Comparison of ENCODE assay signal across 14 cellular contexts in the genomic region with DNA sequence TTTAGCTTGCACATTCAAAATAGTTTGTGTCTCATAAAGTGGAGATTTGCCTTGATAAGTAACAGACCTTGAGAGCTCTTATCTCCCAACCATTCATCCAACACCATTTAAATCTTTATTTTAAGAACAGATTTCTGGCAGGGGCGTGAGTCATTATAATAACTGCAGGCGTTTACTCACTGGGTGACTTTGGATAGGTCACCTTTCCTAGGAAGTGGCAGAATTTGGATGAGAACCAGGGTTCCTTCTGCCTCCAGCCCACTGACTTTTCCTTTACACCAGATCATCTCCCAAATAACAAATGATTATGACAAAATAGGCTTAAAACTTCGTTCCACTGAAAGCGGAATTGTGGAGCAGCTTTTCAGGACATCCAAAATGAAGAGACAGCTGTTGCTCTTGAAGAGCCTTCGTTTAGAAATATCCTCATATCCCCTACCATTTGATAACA. TPM values are rescaled to one million over a fixed set of nuclear protein-coding genes. Genes with fewer than 3 reads are reported as not detected.
DNase-seq lines count a peak whose midpoint lies in the region; ATAC-seq and TF ChIP-seq lines count a peak whose summit lies in the region.
"Had no signal": no experiment of that assay in that cellular context is flagged by ENCODE, and none has a peak within 500 bp of the region (broad histone marks: within the 10 kb centered on the region; RNA-seq: fewer than 3 reads in every experiment).

No MANE protein-coding gene starts in this region.

- no peaks in the 10 kb centered on the region for H3K27me3 ChIP-seq in hepatocyte
- no peaks in the 10 kb centered on the region for H3K27me3 ChIP-seq in thyroid gland
- H3K27me3 ChIP-seq: MG63 had no signal

- peak overlapping the region; percentile 68 for H3K4me2 ChIP-seq in hepatocyte

- H3K9me3 ChIP-seq in HEK293 (ENCODE audit: control insufficient read depth, insufficient read depth, low read depth, low read length): no peaks in the 10 kb centered on the region
- H3K9me3 ChIP-seq in hepatocyte (ENCODE audit: low read depth): no peaks in the 10 kb centered on the region
- H3K9me3 ChIP-seq in thyroid gland: no peaks in the 10 kb centered on the region
- H3K9me3 ChIP-seq: MG63 had no signal

- peaks cover 0 to 14% of the 10 kb centered on the region in 2 experiments; a peak in 1 of 3 replicates for H3K36me3 ChIP-seq in HEK293 (ENCODE audit: control insufficient read depth in 2 of 2, insufficient read depth in 1 of 2, low read length in 2 of 2)
- H3K36me3 ChIP-seq in hepatocyte (replicated peaks; ENCODE audit: insufficient read depth, low read depth): no peaks in the 10 kb centered on the region
- H3K36me3 ChIP-seq in thyroid gland: no peaks in the 10 kb centered on the region
- H3K36me3 ChIP-seq: MG63, WERI-Rb-1 had no signal

- no peak overlapping the region for H2AFZ ChIP-seq in hepatocyte

- intact Hi-C loops in thyroid gland (cut with DNase I): no loop called here

- no peaks in the 10 kb centered on the region for H3K9me2 ChIP-seq in hepatocyte (replicated peaks; ENCODE audit: insufficient read depth)

- POLR2A ChIA-PET in HEK293 (lab: Yijun Ruan, JAX): no interaction called here

- no peak for TF ChIP-seq POLR2A in thyroid gland (IDR thresholded peaks at IDR 0.05)

- peak overlapping the region; percentile 88 for H3K27ac ChIP-seq in HEK293 (ENCODE audit: extremely low read depth, low read depth, low read length)
- peak overlapping the region; percentile 84 for H3K27ac ChIP-seq in hepatocyte
- peak overlapping the region; percentile 2 to 47 (median 36) for H3K27ac ChIP-seq in thyroid gland
- H3K27ac ChIP-seq: WERI-Rb-1 had no signal

- H4K20me1 ChIP-seq in hepatocyte (ENCODE audit: insufficient read depth, poor library complexity, severe bottlenecking): peaks cover 5% of the 10 kb centered on the region

- H3K4me1 ChIP-seq in HEK293 (ENCODE audit: control insufficient read depth, insufficient read depth, low read length) (peaks cover 47% of the 10 kb centered on the region), hepatocyte (ENCODE audit: insufficient read depth) (peaks cover 40% of the 10 kb centered on the region), thyroid gland (peaks cover 12 to 31% of the 10 kb centered on the region in 2 donors)

- in situ Hi-C loops in astrocyte of the spinal cord (cut with HindIII; ENCODE audit: low sequenced_read_pairs): no loop called here

- DNase-seq in astrocyte of the spinal cord (ENCODE audit: low read depth, low spot score): peak; percentile 58
- no peak for DNase-seq in hepatocyte (ENCODE audit: low spot score)
- DNase-seq in thyroid gland: peak; percentile 14 to 18
- DNase-seq: activated T-cell treated with anti-CD3 and anti-CD28 coated beads for 4 hours; MG63; NCI-H446 treated with DMSO at 0.1 percent for 48 hours; SHP77 treated with DMSO at 0.1 percent for 48 hours; stimulated activated CD8-positive, alpha-beta memory T cell treated with anti-CD3 and anti-CD28 coated beads, Interleukin-4, amount 100 ng/mL, for 48 hours; WERI-Rb-1 had no signal

- no peak for ATAC-seq in GM21390 (IDR thresholded peaks at IDR 0.05; ENCODE audit: unreplicated experiment)
- ATAC-seq in HG03175 (IDR thresholded peaks at IDR 0.05; ENCODE audit: unreplicated experiment): no peak
- ATAC-seq in GM19023 (IDR thresholded peaks at IDR 0.05; ENCODE audit: unreplicated experiment): no peak
- ATAC-seq: esophagus mucosa had no signal

- peaks cover 37% of the 10 kb centered on the region for H3K79me2 ChIP-seq in hepatocyte

- CTCF ChIA-PET in HEK293 (lab: Yijun Ruan, JAX): interaction anchor here (0.7 to 5.5 kb wide), 3 partner anchors 63 to 89 kb away, joined by 3 to 27 read pairs (median 3); no protein-coding TSS in a partner anchor

- 37% methylated on average over 5 of the region's 5 CpGs for WGBS in hepatocyte (ENCODE audit: low lambda C conversion rate, missing lambda C conversion rate)
- 52 to 55% methylated on average over 5 of the region's 5 CpGs for whole genome bisulfite sequencing in thyroid gland, 2 donors

- TF ChIP-seq CTCF in HEK293 (tag by site-specific recombination; IDR thresholded peaks at IDR 0.05) (no peak), astrocyte of the spinal cord (IDR thresholded peaks at IDR 0.05; ENCODE audit: low read depth, low read length) (no peak), hepatocyte (IDR thresholded peaks at IDR 0.05; ENCODE audit: poor library complexity) (no peak), thyroid gland (IDR thresholded peaks at IDR 0.05) (no peak)

- H3K4me3 ChIP-seq in HEK293 (ENCODE audit: low read depth, low read length) (no peak overlapping the region), astrocyte of the spinal cord (ENCODE audit: low read depth, low read length) (no peak overlapping the region), hepatocyte (no peak overlapping the region), thyroid gland (replicated peaks in 1 of 3) (no peak overlapping the region)
- H3K4me3 ChIP-seq: MG63 had no signal

TF ChIP-seq in HEK293, 187 proteins besides CTCF, POLR2A, EP300 and RAD21 (continues in another document):
- TF ChIP-seq, protein P1, sequence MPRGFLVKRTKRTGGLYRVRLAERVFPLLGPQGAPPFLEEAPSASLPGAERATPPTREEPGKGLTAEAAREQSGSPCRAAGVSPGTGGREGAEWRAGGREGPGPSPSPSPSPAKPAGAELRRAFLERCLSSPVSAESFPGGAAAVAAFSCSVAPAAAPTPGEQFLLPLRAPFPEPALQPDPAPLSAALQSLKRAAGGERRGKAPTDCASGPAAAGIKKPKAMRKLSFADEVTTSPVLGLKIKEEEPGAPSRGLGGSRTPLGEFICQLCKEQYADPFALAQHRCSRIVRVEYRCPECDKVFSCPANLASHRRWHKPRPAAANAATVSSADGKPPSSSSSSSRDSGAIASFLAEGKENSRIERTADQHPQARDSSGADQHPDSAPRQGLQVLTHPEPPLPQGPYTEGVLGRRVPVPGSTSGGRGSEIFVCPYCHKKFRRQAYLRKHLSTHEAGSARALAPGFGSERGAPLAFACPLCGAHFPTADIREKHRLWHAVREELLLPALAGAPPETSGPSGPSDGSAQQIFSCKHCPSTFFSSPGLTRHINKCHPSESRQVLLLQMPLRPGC (tag by site-specific recombination; IDR thresholded peaks at IDR 0.05): 0 out of 2 replicates have a peak, but pooled peaks have one; percentile 25
- no peak for TF ChIP-seq ZNF510 (tag by site-specific recombination; IDR thresholded peaks at IDR 0.05; ENCODE audit: insufficient replicate concordance)
- peak; percentile 88 for TF ChIP-seq ZXDB (tag by site-specific recombination; IDR thresholded peaks at IDR 0.05)
- peak; percentile 98 for TF ChIP-seq GFI1B (tag by site-specific recombination; IDR thresholded peaks at IDR 0.05)
- TF ChIP-seq ZNF366 (tag by site-specific recombination; conservative IDR thresholded peaks at IDR 0.05): peak; percentile 31; the same call in 1 of the 2 replicates
- TF ChIP-seq GLI2 (tag by site-specific recombination; IDR thresholded peaks at IDR 0.05; ENCODE audit: borderline replicate concordance, low read depth): peak; percentile 46; the same call in 1 of the 2 replicates
- TF ChIP-seq ZNF544 (tag by site-specific recombination; IDR thresholded peaks at IDR 0.05): no peak
- no peak for TF ChIP-seq ZNF670 (tag by site-specific recombination; IDR thresholded peaks at IDR 0.05; ENCODE audit: low read depth)
- peak; percentile 65 for TF ChIP-seq ZNF629 (tag by site-specific recombination; IDR thresholded peaks at IDR 0.05)
- TF ChIP-seq, protein P2, sequence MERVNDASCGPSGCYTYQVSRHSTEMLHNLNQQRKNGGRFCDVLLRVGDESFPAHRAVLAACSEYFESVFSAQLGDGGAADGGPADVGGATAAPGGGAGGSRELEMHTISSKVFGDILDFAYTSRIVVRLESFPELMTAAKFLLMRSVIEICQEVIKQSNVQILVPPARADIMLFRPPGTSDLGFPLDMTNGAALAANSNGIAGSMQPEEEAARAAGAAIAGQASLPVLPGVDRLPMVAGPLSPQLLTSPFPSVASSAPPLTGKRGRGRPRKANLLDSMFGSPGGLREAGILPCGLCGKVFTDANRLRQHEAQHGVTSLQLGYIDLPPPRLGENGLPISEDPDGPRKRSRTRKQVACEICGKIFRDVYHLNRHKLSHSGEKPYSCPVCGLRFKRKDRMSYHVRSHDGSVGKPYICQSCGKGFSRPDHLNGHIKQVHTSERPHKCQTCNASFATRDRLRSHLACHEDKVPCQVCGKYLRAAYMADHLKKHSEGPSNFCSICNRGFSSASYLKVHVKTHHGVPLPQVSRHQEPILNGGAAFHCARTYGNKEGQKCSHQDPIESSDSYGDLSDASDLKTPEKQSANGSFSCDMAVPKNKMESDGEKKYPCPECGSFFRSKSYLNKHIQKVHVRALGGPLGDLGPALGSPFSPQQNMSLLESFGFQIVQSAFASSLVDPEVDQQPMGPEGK (tag by site-specific recombination; IDR thresholded peaks at IDR 0.05): no peak
- TF ChIP-seq ZNF600 (tag by site-specific recombination; IDR thresholded peaks at IDR 0.05): 0 out of 2 replicates have a peak, but pooled peaks have one; percentile 23
- TF ChIP-seq, protein P3, sequence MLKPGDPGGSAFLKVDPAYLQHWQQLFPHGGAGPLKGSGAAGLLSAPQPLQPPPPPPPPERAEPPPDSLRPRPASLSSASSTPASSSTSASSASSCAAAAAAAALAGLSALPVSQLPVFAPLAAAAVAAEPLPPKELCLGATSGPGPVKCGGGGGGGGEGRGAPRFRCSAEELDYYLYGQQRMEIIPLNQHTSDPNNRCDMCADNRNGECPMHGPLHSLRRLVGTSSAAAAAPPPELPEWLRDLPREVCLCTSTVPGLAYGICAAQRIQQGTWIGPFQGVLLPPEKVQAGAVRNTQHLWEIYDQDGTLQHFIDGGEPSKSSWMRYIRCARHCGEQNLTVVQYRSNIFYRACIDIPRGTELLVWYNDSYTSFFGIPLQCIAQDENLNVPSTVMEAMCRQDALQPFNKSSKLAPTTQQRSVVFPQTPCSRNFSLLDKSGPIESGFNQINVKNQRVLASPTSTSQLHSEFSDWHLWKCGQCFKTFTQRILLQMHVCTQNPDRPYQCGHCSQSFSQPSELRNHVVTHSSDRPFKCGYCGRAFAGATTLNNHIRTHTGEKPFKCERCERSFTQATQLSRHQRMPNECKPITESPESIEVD (tag by site-specific recombination; IDR thresholded peaks at IDR 0.05): peak; percentile 71
- TF ChIP-seq ZNF664 (tag by site-specific recombination; IDR thresholded peaks at IDR 0.05): no peak

RNA-seq across cellular contexts. Expression of a gene that starts 5.0 kb away (rescaled TPM):
- 185 and 195 TPM in 2 replicates for total RNA-seq in hepatocyte
- 325 and 347 TPM in 2 replicates for polyA plus RNA-seq in hepatocyte
- 10 to 100 TPM; 13.9 to 64.6 (median 25.6) TPM for total RNA-seq in thyroid gland

Comparison
In these comparisons a context has a peak if more than half of its experiments do, and no peak if none do; other contexts are left out.
1. H3K27ac ChIP-seq: peak in every context shown above with its lines; median percentile 88 in HEK293; 84 in hepatocyte; 36 in thyroid gland.